Comparison of ENCODE assay signal across 24 cellular contexts in the genomic region with DNA sequence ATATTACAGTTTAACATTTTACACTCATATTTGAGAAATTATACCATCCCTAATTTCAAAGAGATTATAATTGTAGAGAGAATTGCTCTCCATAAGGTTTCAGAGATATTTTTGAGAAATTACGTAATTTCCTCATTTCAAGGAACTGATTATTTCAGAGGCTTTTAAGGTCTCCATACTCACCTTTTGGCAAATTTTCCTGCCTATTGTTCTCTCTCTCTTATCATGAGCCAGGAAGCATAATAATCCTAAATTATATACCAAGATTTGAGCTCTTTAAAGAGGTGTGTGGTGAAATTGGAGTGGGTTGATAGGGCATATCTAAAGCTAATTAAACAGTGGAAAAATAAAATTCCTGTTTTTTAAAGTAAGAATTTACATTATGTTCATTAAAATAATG.
"Had no signal": no experiment of that assay in that cellular context is flagged by ENCODE, and none has a peak within 500 bp of the region (broad histone marks: within the 10 kb centered on the region; RNA-seq: fewer than 3 reads in every experiment).

No MANE protein-coding gene starts in this region.

- H3K36me3 ChIP-seq: breast epithelium had no signal

- H3K27ac ChIP-seq: breast epithelium, KMS-11, PC-9 had no signal

- H2AFZ ChIP-seq: PC-9 had no signal

- H3K4me1 ChIP-seq: breast epithelium had no signal

- H3K4me3 ChIP-seq: breast epithelium, PC-9 had no signal

- H3K9me3 ChIP-seq: breast epithelium had no signal

- H3K9ac ChIP-seq: KMS-11 had no signal

- H3K4me2 ChIP-seq: KMS-11, PC-9 had no signal

- DNase-seq: activated B cell treated with CpG ODN at 0.5 μM for 24 hours; activated CD4-positive, alpha-beta T cell treated with anti-CD3 and anti-CD28 coated beads for 1 hour; activated CD4-positive, alpha-beta T cell treated with anti-CD3 and anti-CD28 coated beads, Interleukin-2, amount 10 ng/mL, durations not matched to agents 24 days and 14 days; activated CD4-positive, alpha-beta T cell treated with anti-CD3 and anti-CD28 coated beads, Interleukin-2, amount 50 U/mL, for 48 hours; activated CD8-positive, alpha-beta memory T cell treated with anti-CD3 and anti-CD28 coated beads for 24 hours; activated gamma-delta T cell treated with Interleukin-2 at 50 U/mL for 16 hours; activated naive CD4-positive, alpha-beta T cell treated with anti-CD3 and anti-CD28 coated beads, Interleukin-2, amount 10 ng/mL, durations not matched to agents 7 days and 5 days; activated naive CD8-positive, alpha-beta T cell treated with anti-CD3 and anti-CD28 coated beads for 36 hours; activated T-cell treated with anti-CD3 and anti-CD28 coated beads, Interleukin-2, amount 50 U/mL, for 48 hours; anterior cingulate cortex; caudate nucleus; NCI-H1105; NCI-H1436; NCI-H187; NCI-H2171; NCI-H226; NCI-H526; NCI-H82; PC-9; SHP77 treated with DMSO at 0.1 percent for 48 hours; T-helper 17 cell; T-helper 9 cell had no signal
